ENCODE assay signal across 8 cellular contexts in the genomic region with DNA sequence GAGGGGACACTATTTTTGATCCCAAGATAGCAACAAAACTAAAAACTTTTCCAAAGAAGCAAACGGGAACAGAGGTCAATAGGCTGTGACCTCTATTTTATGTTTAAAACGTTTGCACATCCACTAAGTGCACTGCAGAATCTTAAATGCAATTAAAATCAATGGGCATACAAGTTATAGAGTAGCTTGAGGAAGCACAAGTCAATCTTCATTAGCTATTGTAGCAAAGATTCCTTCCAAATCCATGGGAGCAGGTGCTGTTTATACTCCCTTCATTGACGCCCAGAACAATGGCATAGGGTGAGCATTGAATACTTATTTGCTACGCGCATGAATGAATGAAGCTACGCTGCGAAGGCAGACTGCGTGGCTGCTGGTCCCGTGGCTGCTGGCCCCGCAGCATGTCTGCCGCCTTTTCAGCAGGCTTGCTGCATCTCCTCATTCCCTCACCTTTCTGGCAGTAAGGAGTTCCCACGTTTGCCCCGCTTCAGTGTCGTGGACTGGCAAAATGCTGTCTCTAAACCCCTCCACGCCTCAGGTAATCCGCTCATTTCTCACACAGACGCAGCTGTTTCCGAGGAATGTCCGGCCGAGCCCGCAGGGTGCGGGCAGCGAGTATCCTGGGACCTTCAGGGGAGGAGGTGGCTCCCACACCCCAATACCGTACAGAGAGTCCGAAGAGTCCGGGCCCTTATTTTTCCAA. TPM values are rescaled to one million over a fixed set of nuclear protein-coding genes. Genes with fewer than 3 reads are reported as not detected.
DNase-seq lines count a peak whose midpoint lies in the region; ATAC-seq and TF ChIP-seq lines count a peak whose summit lies in the region.

No MANE protein-coding gene starts in this region.

- H3K27me3 Mint-ChIP-seq in Caco-2 (ENCODE audit: insufficient read depth, unreplicated experiment) = no peaks in the 10 kb centered on the region

- no peak for ATAC-seq in stimulated activated effector memory CD8-positive, alpha-beta T cell treated with anti-CD3 and anti-CD28 coated beads, Interleukin-12 subunit alpha, Interleukin-12 subunit beta, amount 100 ng/mL, for 72 hours

- peaks cover 21% of the 10 kb centered on the region for H3K4me1 Mint-ChIP-seq in Caco-2 (ENCODE audit: low read depth, unreplicated experiment)
- H3K4me1 Mint-ChIP-seq in stimulated activated effector memory CD8-positive, alpha-beta T cell treated with anti-CD3 and anti-CD28 coated beads, Interleukin-12 subunit alpha, Interleukin-12 subunit beta, amount 100 ng/mL, for 72 hours = no peaks in the 10 kb centered on the region

- H3K27ac Mint-ChIP-seq in Caco-2 (ENCODE audit: unreplicated experiment) = peak overlapping the region; percentile 60
- no peak overlapping the region for H3K27ac Mint-ChIP-seq in stimulated activated effector memory CD8-positive, alpha-beta T cell treated with anti-CD3 and anti-CD28 coated beads, Interleukin-12 subunit alpha, Interleukin-12 subunit beta, amount 100 ng/mL, for 72 hours

- TF ChIP-seq CTCF in Caco-2 (IDR thresholded peaks at IDR 0.05; ENCODE audit: insufficient read depth in 1 of 2, low read depth in 1 of 2, low read length in 1 of 2, severe bottlenecking in 1 of 2, unreplicated experiment in 1 of 2) (no peak), epithelial cell of esophagus (IDR thresholded peaks at IDR 0.05; ENCODE audit: insufficient read depth, low read depth, low read length, missing control alignments) (no peak)

- POLR2A ChIA-PET in Caco-2 (lab: Charles Lee) = interaction anchor here (0.6 to 1.1 kb wide), 4 partner anchors 174 to 540 kb away, joined by 3 to 4 read pairs (median 4); no protein-coding TSS in a partner anchor

- intact Hi-C loops in Caco-2 (cut with micrococcal nuclease; ENCODE audit: unreplicated experiment) = loop anchor here (1.0 to 10.0 kb wide), 9 partner anchors 49 to 661 kb away; partner anchors contain the start of gene BICC1

- H3K4me3 Mint-ChIP-seq in Caco-2 (ENCODE audit: unreplicated experiment) = peak overlapping the region; percentile 90
- H3K4me3 Mint-ChIP-seq in stimulated activated effector memory CD8-positive, alpha-beta T cell treated with anti-CD3 and anti-CD28 coated beads, Interleukin-12 subunit alpha, Interleukin-12 subunit beta, amount 100 ng/mL, for 72 hours = no peak overlapping the region

- no peaks in the 10 kb centered on the region for H3K27me3 ChIP-seq in Caco-2 (replicated peaks; ENCODE audit: control insufficient read depth, insufficient read depth, low read length)

- peak overlapping the region; percentile 97 for H3K4me3 ChIP-seq in Caco-2 (ENCODE audit: low read depth, low read length)
- peak overlapping the region; percentile 29 for H3K4me3 ChIP-seq in epithelial cell of esophagus (ENCODE audit: low read length)

- no peaks in the 10 kb centered on the region for H3K9me3 ChIP-seq in Caco-2

- CTCF ChIA-PET in Caco-2 (lab: Charles Lee) = interaction anchor here (0.6 to 1.4 kb wide), 3 partner anchors 48 to 223 kb away, joined by 4 to 6 read pairs (median 4); no protein-coding TSS in a partner anchor

- H3K4me1 ChIP-seq in Caco-2 = peaks cover 39% of the 10 kb centered on the region

- peaks cover 2% of the 10 kb centered on the region; the same call in 1 of the 2 replicates for H3K36me3 ChIP-seq in Caco-2 (ENCODE audit: control insufficient read depth, insufficient read depth, low read length)

- no peaks in the 10 kb centered on the region for H3K9me3 Mint-ChIP-seq in Caco-2 (ENCODE audit: unreplicated experiment)
- peaks cover 6% of the 10 kb centered on the region for H3K9me3 Mint-ChIP-seq in stimulated activated effector memory CD8-positive, alpha-beta T cell treated with anti-CD3 and anti-CD28 coated beads, Interleukin-12 subunit alpha, Interleukin-12 subunit beta, amount 100 ng/mL, for 72 hours

- DNase-seq in Caco-2 (peak in 1 of 2 experiments; percentile 56), NCI-H146 treated with DMSO at 0.1 percent for 48 hours (lab: John Stamatoyannopoulos, UW; ENCODE audit: unreplicated experiment) (peak; percentile 30), epithelial cell of esophagus (ENCODE audit: low read depth) (peak; percentile 8), occipital lobe (lab: John Stamatoyannopoulos, UW) (peak; percentile 60), NOMO-1 treated with DMSO at 0.1 percent for 48 hours (lab: John Stamatoyannopoulos, UW; ENCODE audit: unreplicated experiment) (no peak)
- DNase-seq in activated CD4-positive, alpha-beta T cell treated with anti-CD3 and anti-CD28 coated beads for 1 hour = no peak
- no peak for DNase-seq in stimulated activated CD4-positive, alpha-beta T cell treated with anti-CD3 and anti-CD28 coated beads, Interleukin-4, amount 100 ng/mL, for 1 hour
- DNase-seq in stimulated activated effector memory CD8-positive, alpha-beta T cell treated with anti-CD3 and anti-CD28 coated beads, Interleukin-12 subunit alpha, Interleukin-12 subunit beta, amount 100 ng/mL, for 72 hours (ENCODE audit: low spot score in 2 of 2) = no peak

- peaks cover 16% of the 10 kb centered on the region for H3K36me3 Mint-ChIP-seq in Caco-2 (ENCODE audit: insufficient read depth, unreplicated experiment)
- no peaks in the 10 kb centered on the region for H3K36me3 Mint-ChIP-seq in stimulated activated effector memory CD8-positive, alpha-beta T cell treated with anti-CD3 and anti-CD28 coated beads, Interleukin-12 subunit alpha, Interleukin-12 subunit beta, amount 100 ng/mL, for 72 hours

- TSS peak; percentile 52 for BruUV-seq in Caco-2 (replicated peaks; lab: Mats Ljungman, UMichigan)

RNA-seq across cellular contexts. Expression of gene PHYHIPL, which starts 0.8 kb away (rescaled TPM):
- 48.1 and 50.2 TPM in 2 replicates for total RNA-seq in Caco-2 (2022)
- 42.4 TPM for total RNA-seq in occipital lobe

Comparison
In these comparisons a context has a peak if more than half of its experiments do, and no peak if none do; other contexts are left out.
1. DNase-seq: peak in NCI-H146 treated with DMSO at 0.1 percent for 48 hours (single experiment), epithelial cell of esophagus (single experiment) and occipital lobe (single experiment); none in NOMO-1 treated with DMSO at 0.1 percent for 48 hours (single experiment), activated CD4-positive, alpha-beta T cell treated with anti-CD3 and anti-CD28 coated beads for 1 hour (single experiment), stimulated activated CD4-positive, alpha-beta T cell treated with anti-CD3 and anti-CD28 coated beads, Interleukin-4, amount 100 ng/mL, for 1 hour (single experiment) and stimulated activated effector memory CD8-positive, alpha-beta T cell treated with anti-CD3 and anti-CD28 coated beads, Interleukin-12 subunit alpha, Interleukin-12 subunit beta, amount 100 ng/mL, for 72 hours (0 of 2).